In the genomic region with DNA sequence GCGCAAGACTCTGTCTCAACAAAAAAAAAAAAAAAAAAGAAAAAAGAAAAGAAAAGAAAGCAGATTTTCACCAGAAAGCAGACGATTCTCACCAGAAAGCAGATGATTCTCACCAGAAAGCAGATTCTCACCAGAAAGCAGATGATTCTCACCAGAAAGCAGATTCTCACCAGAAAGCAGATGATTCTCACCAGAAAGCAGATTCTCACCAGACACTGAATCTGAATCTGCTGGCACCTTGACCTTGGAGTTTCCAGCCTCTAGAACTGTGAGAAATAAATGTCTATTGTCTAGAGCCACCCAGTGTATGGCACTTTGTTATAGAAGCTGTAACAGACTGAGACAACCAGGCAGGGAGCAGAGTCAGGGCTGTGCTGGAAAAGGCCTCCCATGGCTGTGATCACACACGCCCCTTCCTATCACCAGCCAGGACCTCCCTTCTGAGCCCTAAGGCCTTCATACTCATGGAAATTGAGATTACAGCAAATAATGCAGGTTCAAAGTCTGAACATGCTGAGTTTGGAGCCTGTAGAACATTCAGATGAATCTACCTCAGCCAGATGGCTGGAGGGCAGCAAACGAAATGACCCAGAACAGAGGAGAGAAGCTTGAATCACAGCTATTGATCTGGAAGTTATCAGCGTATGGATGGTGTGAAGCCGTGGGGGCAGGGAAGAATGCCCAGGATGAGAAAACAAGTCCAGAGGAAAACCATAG, we compare ENCODE assay signal across 28 cellular contexts.
"Had no signal": no experiment of that assay in that cellular context is flagged by ENCODE, and none has a peak within 500 bp of the region (broad histone marks: within the 10 kb centered on the region; RNA-seq: fewer than 3 reads in every experiment).

No MANE protein-coding gene starts in this region.

- H3K4me3 Mint-ChIP-seq: activated CD4-positive, alpha-beta memory T cell treated with anti-CD3 and anti-CD28 coated beads, Interleukin-2, amount 10 ng/mL, durations not matched to agents 7 days and 5 days; activated CD4-positive, alpha-beta T cell treated with anti-CD3 and anti-CD28 coated beads, Interleukin-2, amount 10 ng/mL, durations not matched to agents 7 days and 5 days; activated T-cell treated with anti-CD3 and anti-CD28 coated beads, Interleukin-2, amount 50 U/mL, for 24 hours; effector memory CD8-positive, alpha-beta T cell; nephron; WTC11 had no signal

- H3K9me3 ChIP-seq: heart left ventricle, left ventricle myocardium inferior, mucosa of descending colon, testis, transverse colon had no signal

- H3K9me3 Mint-ChIP-seq: activated CD4-positive, alpha-beta memory T cell treated with anti-CD3 and anti-CD28 coated beads, Interleukin-2, amount 10 ng/mL, durations not matched to agents 7 days and 5 days; activated CD4-positive, alpha-beta T cell treated with anti-CD3 and anti-CD28 coated beads, Interleukin-2, amount 10 ng/mL, durations not matched to agents 7 days and 5 days; activated T-cell treated with anti-CD3 and anti-CD28 coated beads, Interleukin-2, amount 50 U/mL, for 24 hours; effector memory CD8-positive, alpha-beta T cell; nephron; WTC11 had no signal

- H3K4me1 ChIP-seq: heart left ventricle, left ventricle myocardium inferior, parathyroid adenoma, testis, transverse colon had no signal

- H3K4me3 ChIP-seq: heart left ventricle, left ventricle myocardium inferior, lung, mucosa of descending colon, testis, transverse colon had no signal

- ATAC-seq: effector memory CD8-positive, alpha-beta T cell; heart left ventricle; mucosa of descending colon; right cardiac atrium; WTC11 had no signal

- FAIRE-seq: astrocyte, urothelium cell line had no signal

- H3K27me3 ChIP-seq: brain microvascular endothelial cell, heart left ventricle, testis, transverse colon had no signal

- H3K9ac ChIP-seq: parathyroid adenoma had no signal

- DNase-seq: activated CD4-positive, alpha-beta memory T cell treated with anti-CD3 and anti-CD28 coated beads, Interleukin-2, amount 10 ng/mL, durations not matched to agents 7 days and 5 days; activated CD4-positive, alpha-beta T cell treated with anti-CD3 and anti-CD28 coated beads for 1 hour; activated CD4-positive, alpha-beta T cell treated with anti-CD3 and anti-CD28 coated beads, Interleukin-2, amount 10 ng/mL, durations not matched to agents 7 days and 5 days; activated CD8-positive, alpha-beta memory T cell treated with anti-CD3 and anti-CD28 coated beads, Interleukin-2, amount 50 U/mL, for 48 hours; activated gamma-delta T cell; activated naive CD4-positive, alpha-beta T cell treated with anti-CD3 and anti-CD28 coated beads, Interleukin-2, amount 50 U/mL, for 16 hours; activated T-cell treated with anti-CD3 and anti-CD28 coated beads, Interleukin-2, amount 50 U/mL, for 24 hours; amniotic stem cell; brain microvascular endothelial cell; caudate nucleus; cortex of kidney; effector memory CD8-positive, alpha-beta T cell; erythroblast; heart left ventricle; left ventricle myocardium inferior; mucosa of descending colon; right cardiac atrium; stimulated activated CD4-positive, alpha-beta T cell treated with anti-CD3 and anti-CD28 coated beads, Interleukin-2, amount 100 ng/mL, for 48 hours; stimulated activated naive CD4-positive, alpha-beta T cell treated with Interleukin-2 at 50 U/mL for 16 hours; T-helper 2 cell; testis; transverse colon had no signal

- H3K79me2 ChIP-seq: parathyroid adenoma had no signal

- H2AFZ ChIP-seq: parathyroid adenoma had no signal

- H3K27ac ChIP-seq: brain microvascular endothelial cell, heart left ventricle, left ventricle myocardium inferior, parathyroid adenoma, testis, transverse colon had no signal

- H3K27ac Mint-ChIP-seq: activated CD4-positive, alpha-beta memory T cell treated with anti-CD3 and anti-CD28 coated beads, Interleukin-2, amount 10 ng/mL, durations not matched to agents 7 days and 5 days; activated CD4-positive, alpha-beta T cell treated with anti-CD3 and anti-CD28 coated beads, Interleukin-2, amount 10 ng/mL, durations not matched to agents 7 days and 5 days; activated T-cell treated with anti-CD3 and anti-CD28 coated beads, Interleukin-2, amount 50 U/mL, for 24 hours; effector memory CD8-positive, alpha-beta T cell; nephron; WTC11 had no signal

- H3K4me1 Mint-ChIP-seq: activated CD4-positive, alpha-beta memory T cell treated with anti-CD3 and anti-CD28 coated beads, Interleukin-2, amount 10 ng/mL, durations not matched to agents 7 days and 5 days; activated CD4-positive, alpha-beta T cell treated with anti-CD3 and anti-CD28 coated beads, Interleukin-2, amount 10 ng/mL, durations not matched to agents 7 days and 5 days; nephron had no signal

- H3K27me3 Mint-ChIP-seq: activated CD4-positive, alpha-beta memory T cell treated with anti-CD3 and anti-CD28 coated beads, Interleukin-2, amount 10 ng/mL, durations not matched to agents 7 days and 5 days; activated CD4-positive, alpha-beta T cell treated with anti-CD3 and anti-CD28 coated beads, Interleukin-2, amount 10 ng/mL, durations not matched to agents 7 days and 5 days; activated T-cell treated with anti-CD3 and anti-CD28 coated beads, Interleukin-2, amount 50 U/mL, for 24 hours; effector memory CD8-positive, alpha-beta T cell had no signal

- H3K36me3 ChIP-seq: brain microvascular endothelial cell, heart left ventricle, left ventricle myocardium inferior, transverse colon had no signal

- H3K36me3 Mint-ChIP-seq: WTC11 had no signal
